Comparison of ENCODE assay signal across 14 cellular contexts in the genomic region with DNA sequence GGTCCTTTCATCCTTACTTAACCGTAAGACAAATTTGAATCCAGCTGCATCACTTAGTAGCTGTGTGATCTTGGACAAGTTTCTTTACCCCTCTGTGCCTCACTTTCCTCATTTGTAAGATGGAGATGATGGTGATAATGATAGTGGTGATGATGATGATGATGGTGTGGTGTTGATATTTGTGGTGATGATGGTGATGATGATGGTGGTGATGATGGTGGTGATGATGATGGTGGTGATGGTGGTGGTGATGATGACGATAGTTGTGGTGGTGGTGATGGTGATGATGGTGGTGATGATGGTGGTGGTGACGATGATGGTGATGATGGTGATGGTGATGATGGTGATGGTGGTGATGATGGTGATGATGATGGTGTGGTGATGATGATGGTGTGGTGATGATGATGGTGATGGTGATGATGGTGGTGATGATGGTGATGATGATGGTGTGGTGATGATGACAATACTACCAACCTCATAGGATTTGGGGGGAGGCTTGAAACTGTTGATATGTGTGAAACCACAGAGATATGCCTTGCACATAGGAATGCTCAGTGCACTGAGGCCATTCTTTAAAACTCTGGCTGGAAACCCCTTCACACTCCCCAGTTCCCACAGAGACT.
DNase-seq lines count a peak whose midpoint lies in the region; ATAC-seq and TF ChIP-seq lines count a peak whose summit lies in the region.
"Had no signal": no experiment of that assay in that cellular context is flagged by ENCODE, and none has a peak within 500 bp of the region (broad histone marks: within the 10 kb centered on the region; RNA-seq: fewer than 3 reads in every experiment).

No MANE protein-coding gene starts in this region.

- H3K23ac ChIP-seq in IMR-90 (ENCODE audit: low read depth, low read length): no peak overlapping the region

- no peak for DNase-seq in CD8-positive, alpha-beta T cell
- DNase-seq in IMR-90: no peak
- DNase-seq in colonic mucosa: no peak
- no peak for DNase-seq in T-cell
- DNase-seq in KBM-7: no peak
- DNase-seq: BE2C; Caco-2; CD4-positive, CD25-positive, alpha-beta regulatory T cell; GDM1; GM23248; NCI-H526 had no signal

- no peaks in the 10 kb centered on the region for H3K79me1 ChIP-seq in IMR-90 (ENCODE audit: low read depth in 1 of 2, low read length in 2 of 2)

- H2BK5ac ChIP-seq in IMR-90 (ENCODE audit: low read depth, low read length, poor library complexity, severe bottlenecking): peak overlapping the region; percentile 19

- H3K9ac ChIP-seq in IMR-90 (ENCODE audit: low read depth, low read length): no peak overlapping the region
- H3K9ac ChIP-seq in colonic mucosa (ENCODE audit: low read depth in 2 of 2, low read length in 2 of 2): no peak overlapping the region
- H3K9ac ChIP-seq in parathyroid adenoma: no peak overlapping the region
- H3K9ac ChIP-seq: GM23248, KMS-11 had no signal

- no peak overlapping the region for H2AK9ac ChIP-seq in IMR-90 (replicated peaks; ENCODE audit: low read depth, low read length, poor library complexity)

- no peak overlapping the region for H2AK5ac ChIP-seq in IMR-90 (ENCODE audit: low read depth, low read length)

- POLR2A ChIA-PET in CD8-positive, alpha-beta T cell (lab: Charles Lee): interaction anchor here (1.0 kb wide), 1 partner anchor 11 kb away, joined by 3 read pairs; no protein-coding TSS in a partner anchor
- POLR2A ChIA-PET in IMR-90 (lab: Charles Lee; ENCODE audit: unreplicated experiment) (no interaction called here), T-cell (lab: Charles Lee) (no interaction called here)

- CTCF ChIA-PET in CD8-positive, alpha-beta T cell (lab: Charles Lee): no interaction called here
- CTCF ChIA-PET in IMR-90 (lab: Yijun Ruan, JAX): interaction anchor here (0.9 kb wide), 1 partner anchor 28 kb away, joined by 3 read pairs; no protein-coding TSS in a partner anchor
- CTCF ChIA-PET in T-cell (lab: Charles Lee): interaction anchor here in 1 of 2 donors (0.8 kb wide), 1 partner anchor 14 kb away, joined by 3 read pairs; no protein-coding TSS in a partner anchor

- H2BK20ac ChIP-seq in IMR-90 (ENCODE audit: low read depth, low read length): no peak overlapping the region

- no peak overlapping the region for H3K4me3 ChIP-seq in CD8-positive, alpha-beta T cell (ENCODE audit: low read depth, low read length)
- H3K4me3 ChIP-seq in IMR-90 (ENCODE audit: insufficient read depth, low read depth, low read length) (no peak overlapping the region), colonic mucosa (no peak overlapping the region), parathyroid adenoma (ENCODE audit: low read depth, low read length) (no peak overlapping the region)
- H3K4me3 ChIP-seq: GM23248 had no signal

- H3K9me1 ChIP-seq in IMR-90 (ENCODE audit: insufficient read depth, low read length): no peaks in the 10 kb centered on the region

- H4K20me1 ChIP-seq in IMR-90 (ENCODE audit: insufficient read depth, low read length): no peaks in the 10 kb centered on the region

- H3K27ac ChIP-seq in CD8-positive, alpha-beta T cell (ENCODE audit: low read depth, low read length): no peak overlapping the region
- H3K27ac ChIP-seq in IMR-90 (ENCODE audit: insufficient read depth, low read length) (no peak overlapping the region), colonic mucosa (peak overlapping the region; percentile 56), parathyroid adenoma (peak overlapping the region; percentile 0)
- H3K27ac ChIP-seq: GM23248, KMS-11 had no signal

- H3K27ac Mint-ChIP-seq in CD8-positive, alpha-beta T cell: no peak overlapping the region
- H3K27ac Mint-ChIP-seq in T-cell: no peak overlapping the region
- H3K27ac Mint-ChIP-seq: CD4-positive, CD25-positive, alpha-beta regulatory T cell had no signal

- H3K4me2 ChIP-seq in IMR-90 (ENCODE audit: low read depth, low read length) (no peak overlapping the region), parathyroid adenoma (ENCODE audit: low read length) (no peak overlapping the region)
- H3K4me2 ChIP-seq: KMS-11 had no signal

- H3K4me3 Mint-ChIP-seq in CD8-positive, alpha-beta T cell: no peak overlapping the region
- H3K4me3 Mint-ChIP-seq in T-cell: no peak overlapping the region
- H3K4me3 Mint-ChIP-seq: CD4-positive, CD25-positive, alpha-beta regulatory T cell had no signal

- no peak overlapping the region for H2BK15ac ChIP-seq in IMR-90 (ENCODE audit: low read depth, low read length)

- in situ Hi-C loops in IMR-90 (cut with MboI; ENCODE audit: low sequenced_read_pairs): no loop called here
- in situ Hi-C loops in KBM-7 (cut with MboI; ENCODE audit: low pct_unique_long_range_greater_than_20kb, low sequenced_read_pairs): no loop called here

- no TSS peak for BruUV-seq in IMR-90 (replicated peaks; lab: Mats Ljungman, UMichigan)

- no peaks in the 10 kb centered on the region for H3K36me3 ChIP-seq in CD8-positive, alpha-beta T cell (ENCODE audit: insufficient read depth, low read length)
- H3K36me3 ChIP-seq in IMR-90 (ENCODE audit: control insufficient read depth, insufficient read depth, low read length) (no peaks in the 10 kb centered on the region), colonic mucosa (no peaks in the 10 kb centered on the region), parathyroid adenoma (ENCODE audit: control insufficient read depth, insufficient read depth, low read length) (no peaks in the 10 kb centered on the region)
- H3K36me3 ChIP-seq: BE2C had no signal

- H3K9me3 Mint-ChIP-seq in CD8-positive, alpha-beta T cell: no peaks in the 10 kb centered on the region
- H3K9me3 Mint-ChIP-seq in T-cell: no peaks in the 10 kb centered on the region

- dilution Hi-C loops in IMR-90 (cut with HindIII; ENCODE audit: low sequenced_read_pairs, unreplicated experiment): no loop called here

- TF ChIP-seq RAD21 in IMR-90 (IDR thresholded peaks at IDR 0.05; ENCODE audit: low read length): no peak

- H4K8ac ChIP-seq in IMR-90 (ENCODE audit: low read depth in 2 of 2, low read length in 2 of 2): no peak overlapping the region

- no peaks in the 10 kb centered on the region for H3K79me2 ChIP-seq in parathyroid adenoma

- no peaks in the 10 kb centered on the region for H3K4me1 ChIP-seq in CD8-positive, alpha-beta T cell (ENCODE audit: insufficient read depth, low read length)
- H3K4me1 ChIP-seq in IMR-90 (ENCODE audit: control insufficient read depth, insufficient read depth, low read length) (no peaks in the 10 kb centered on the region), colonic mucosa (no peaks in the 10 kb centered on the region), parathyroid adenoma (peaks cover 9% of the 10 kb centered on the region)
- H3K4me1 ChIP-seq: BE2C, Caco-2 had no signal

- 80% methylated on average over 1 of the region's 3 CpGs; no CpG with 5 or more reads in 1 of the 2 experiments for WGBS in IMR-90 (ENCODE audit: extremely low coverage in 2 of 2, insufficient read length in 1 of 2), 2 experiments

- H3K27me3 Mint-ChIP-seq in CD8-positive, alpha-beta T cell (ENCODE audit: low read depth): peaks cover 21% of the 10 kb centered on the region
- H3K27me3 Mint-ChIP-seq in T-cell: peaks cover 27 to 32% of the 10 kb centered on the region in 2 donors

- no peak overlapping the region for H2AFZ ChIP-seq in IMR-90 (replicated peaks; ENCODE audit: low read length, poor library complexity)
- H2AFZ ChIP-seq in parathyroid adenoma: no peak overlapping the region
- H2AFZ ChIP-seq: GM23248 had no signal

- no peak overlapping the region for H3K18ac ChIP-seq in IMR-90 (ENCODE audit: low read depth, low read length)

- no peak for TF ChIP-seq CTCF in CD8-positive, alpha-beta T cell (IDR thresholded peaks at IDR 0.05)
- TF ChIP-seq CTCF in IMR-90 (conservative IDR thresholded peaks at IDR 0.05; ENCODE audit: low read depth, low read length) (no peak), colonic mucosa (IDR thresholded peaks at IDR 0.05) (no peak), parathyroid adenoma (IDR thresholded peaks at IDR 0.05) (no peak)

- no peak overlapping the region for H4K91ac ChIP-seq in IMR-90 (ENCODE audit: insufficient read depth, low read depth, low read length)

- no peak overlapping the region for H3K56ac ChIP-seq in IMR-90 (ENCODE audit: extremely low read depth, insufficient read depth, low read length)

- TF ChIP-seq POLR2A in IMR-90 (IDR thresholded peaks at IDR 0.05; ENCODE audit: low read depth, low read length): no peak

- H3K4me1 Mint-ChIP-seq in CD8-positive, alpha-beta T cell (ENCODE audit: low read depth): no peaks in the 10 kb centered on the region
- no peaks in the 10 kb centered on the region for H3K4me1 Mint-ChIP-seq in T-cell

- H2BK120ac ChIP-seq in IMR-90 (ENCODE audit: low read depth, low read length): no peak overlapping the region

- ATAC-seq in CD8-positive, alpha-beta T cell: peak; percentile 31
- ATAC-seq in IMR-90 (ENCODE audit: low read depth) (no peak), GM19455 (IDR thresholded peaks at IDR 0.05; ENCODE audit: unreplicated experiment) (no peak), T-cell (replicated peaks in 1 of 4) (no peak)

- no peaks in the 10 kb centered on the region for H3K27me3 ChIP-seq in CD8-positive, alpha-beta T cell (ENCODE audit: insufficient read depth, low read length)
- H3K27me3 ChIP-seq in IMR-90 (ENCODE audit: control insufficient read depth, insufficient read depth, low read length) (peaks cover 6% of the 10 kb centered on the region; the same call in 1 of the 2 replicates), colonic mucosa (no peaks in the 10 kb centered on the region), parathyroid adenoma (ENCODE audit: control insufficient read depth, insufficient read depth, low read length) (no peaks in the 10 kb centered on the region)

- no peak overlapping the region for H3K14ac ChIP-seq in IMR-90 (replicated peaks; ENCODE audit: low read depth, low read length)

- H3K4ac ChIP-seq in IMR-90 (ENCODE audit: low read depth, low read length): no peak overlapping the region

- H3K9me3 ChIP-seq in CD8-positive, alpha-beta T cell (ENCODE audit: low read length): no peaks in the 10 kb centered on the region
- H3K9me3 ChIP-seq in IMR-90 (ENCODE audit: control insufficient read depth, insufficient read depth, low read length) (no peaks in the 10 kb centered on the region), colonic mucosa (no peaks in the 10 kb centered on the region), parathyroid adenoma (ENCODE audit: control insufficient read depth, low read length) (no peaks in the 10 kb centered on the region)
- H3K9me3 ChIP-seq: BE2C, Caco-2 had no signal

- H3K36me3 Mint-ChIP-seq in CD8-positive, alpha-beta T cell: no peaks in the 10 kb centered on the region
- H3K36me3 Mint-ChIP-seq in T-cell: no peaks in the 10 kb centered on the region
- H3K36me3 Mint-ChIP-seq: CD4-positive, CD25-positive, alpha-beta regulatory T cell had no signal

- intact Hi-C loops in CD8-positive, alpha-beta T cell (cut with DNase I, micrococcal nuclease): no loop called here
- intact Hi-C loops in IMR-90 (cut with micrococcal nuclease): no loop called here
- intact Hi-C loops in colonic mucosa (cut with DNase I): no loop called here

- H4K5ac ChIP-seq in IMR-90 (ENCODE audit: low read depth, low read length): no peak overlapping the region

TF ChIP-seq in IMR-90, 13 proteins besides CTCF, POLR2A, EP300 and RAD21 (continues in another document):
- no peak for TF ChIP-seq FOS (IDR thresholded peaks at IDR 0.05; ENCODE audit: low read depth, low read length)
- no peak for TF ChIP-seq CHD1 (IDR thresholded peaks at IDR 0.05; ENCODE audit: low read depth, low read length)
- TF ChIP-seq BHLHE40 (IDR thresholded peaks at IDR 0.05; ENCODE audit: low read depth, low read length): no peak
- TF ChIP-seq SMC3 (IDR thresholded peaks at IDR 0.05; ENCODE audit: low read depth, low read length): no peak

Comparison
In these comparisons a context has a peak if more than half of its experiments do, and no peak if none do; other contexts are left out.
1. H3K27ac ChIP-seq: peak in colonic mucosa (single experiment) and parathyroid adenoma (single experiment); none in CD8-positive, alpha-beta T cell (single experiment) and IMR-90 (single experiment).